23 cellular contexts compared by ENCODE assay signal in genomic region chr16:272633-273546, GRCh38. TPM values are rescaled to one million over a fixed set of nuclear protein-coding genes. Genes with fewer than 3 reads are reported as not detected.
"Had no signal": no experiment of that assay in that cellular context is flagged by ENCODE, and none has a peak within 500 bp of the region (broad histone marks: within the 10 kb centered on the region; RNA-seq: fewer than 3 reads in every experiment).

No MANE protein-coding gene starts in this region.

- DNase-seq: activated CD4-positive, alpha-beta T cell treated with anti-CD3 and anti-CD28 coated beads, Interleukin-2, amount 10 ng/mL, durations not matched to agents 24 days and 14 days; activated CD8-positive, alpha-beta T cell treated with anti-CD3 and anti-CD28 coated beads for 36 hours; activated naive CD4-positive, alpha-beta T cell treated with Interleukin-2 at 50 U/mL for 16 hours; activated naive CD8-positive, alpha-beta T cell treated with anti-CD3 and anti-CD28 coated beads, Interleukin-2, amount 50 U/mL, for 24 hours; activated T-cell treated with anti-CD3 and anti-CD28 coated beads, Interleukin-2, amount 50 U/mL, for 24 hours; anterior cingulate cortex; endodermal cell; foreskin keratinocyte; hypothalamus; islet precursor cell; left ventricle myocardium inferior; stimulated activated CD4-positive, alpha-beta T cell treated with anti-CD3 and anti-CD28 coated beads, Interleukin-4, amount 100 ng/mL, for 24 hours; T-helper 9 cell had no signal

- H3K4me2 ChIP-seq: smooth muscle cell had no signal

- H3K9me3 Mint-ChIP-seq: activated CD4-positive, alpha-beta T cell treated with anti-CD3 and anti-CD28 coated beads, Interleukin-2, amount 10 ng/mL, durations not matched to agents 24 days and 14 days; activated CD8-positive, alpha-beta T cell treated with anti-CD3 and anti-CD28 coated beads for 36 hours; activated naive CD8-positive, alpha-beta T cell treated with anti-CD3 and anti-CD28 coated beads, Interleukin-2, amount 50 U/mL, for 24 hours; activated T-cell treated with anti-CD3 and anti-CD28 coated beads, Interleukin-2, amount 50 U/mL, for 24 hours; activated T-helper 2 cell treated with anti-CD3 and anti-CD28 coated beads, Interferon-gamma antibody, Interleukin-2, Interleukin-4, amounts not matched to agents 10 μg/mL and 5 μg/mL and 100 μg/mL, durations not matched to agents 14 hours and 24 hours and 36 hours; central memory CD8-positive, alpha-beta T cell; endodermal cell; stimulated activated effector memory CD8-positive, alpha-beta T cell treated with anti-CD3 and anti-CD28 coated beads, Interleukin-12 subunit alpha, Interleukin-12 subunit beta, amount 100 ng/mL, for 72 hours had no signal

- H3K27ac ChIP-seq: colonic mucosa, epithelial cell of prostate, foreskin keratinocyte, left ventricle myocardium inferior, prostate gland, thoracic aorta had no signal

- H3K9me3 ChIP-seq: colonic mucosa, left ventricle myocardium inferior, prostate gland, thoracic aorta had no signal

- H3K4me1 ChIP-seq: foreskin keratinocyte had no signal

- H3K36me3 Mint-ChIP-seq: stimulated activated effector memory CD8-positive, alpha-beta T cell treated with anti-CD3 and anti-CD28 coated beads, Interleukin-12 subunit alpha, Interleukin-12 subunit beta, amount 100 ng/mL, for 72 hours had no signal

- H3K36me3 ChIP-seq: colonic mucosa, left ventricle myocardium inferior, prostate gland, thoracic aorta had no signal

- H3K27me3 Mint-ChIP-seq: central memory CD8-positive, alpha-beta T cell had no signal

- H3K4me1 Mint-ChIP-seq: activated CD4-positive, alpha-beta T cell treated with anti-CD3 and anti-CD28 coated beads, Interleukin-2, amount 10 ng/mL, durations not matched to agents 24 days and 14 days; central memory CD8-positive, alpha-beta T cell; endodermal cell had no signal

- H3K4me3 ChIP-seq: colonic mucosa, left ventricle myocardium inferior, prostate gland, smooth muscle cell, thoracic aorta had no signal

- H3K4me3 Mint-ChIP-seq: activated CD4-positive, alpha-beta T cell treated with anti-CD3 and anti-CD28 coated beads, Interleukin-2, amount 10 ng/mL, durations not matched to agents 24 days and 14 days; activated CD8-positive, alpha-beta T cell treated with anti-CD3 and anti-CD28 coated beads for 36 hours; activated naive CD8-positive, alpha-beta T cell treated with anti-CD3 and anti-CD28 coated beads, Interleukin-2, amount 50 U/mL, for 24 hours; activated T-cell treated with anti-CD3 and anti-CD28 coated beads, Interleukin-2, amount 50 U/mL, for 24 hours; central memory CD8-positive, alpha-beta T cell; endodermal cell; stimulated activated effector memory CD8-positive, alpha-beta T cell treated with anti-CD3 and anti-CD28 coated beads, Interleukin-12 subunit alpha, Interleukin-12 subunit beta, amount 100 ng/mL, for 72 hours had no signal

- H3K27ac Mint-ChIP-seq: activated CD8-positive, alpha-beta T cell treated with anti-CD3 and anti-CD28 coated beads for 36 hours; activated naive CD8-positive, alpha-beta T cell treated with anti-CD3 and anti-CD28 coated beads, Interleukin-2, amount 50 U/mL, for 24 hours; activated T-cell treated with anti-CD3 and anti-CD28 coated beads, Interleukin-2, amount 50 U/mL, for 24 hours; activated T-helper 2 cell treated with anti-CD3 and anti-CD28 coated beads, Interferon-gamma antibody, Interleukin-2, Interleukin-4, amounts not matched to agents 10 μg/mL and 5 μg/mL and 100 μg/mL, durations not matched to agents 14 hours and 24 hours and 36 hours; endodermal cell; stimulated activated effector memory CD8-positive, alpha-beta T cell treated with anti-CD3 and anti-CD28 coated beads, Interleukin-12 subunit alpha, Interleukin-12 subunit beta, amount 100 ng/mL, for 72 hours had no signal

- ATAC-seq: activated CD8-positive, alpha-beta T cell treated with anti-CD3 and anti-CD28 coated beads for 36 hours; activated naive CD8-positive, alpha-beta T cell treated with anti-CD3 and anti-CD28 coated beads, Interleukin-2, amount 50 U/mL, for 24 hours; stimulated activated effector memory CD8-positive, alpha-beta T cell treated with anti-CD3 and anti-CD28 coated beads, Interleukin-12 subunit alpha, Interleukin-12 subunit beta, amount 100 ng/mL, for 72 hours had no signal

RNA-seq across cellular contexts. Expression of gene RGS11, which starts 2.9 kb away (rescaled TPM):
- total RNA-seq: activated CD8-positive, alpha-beta T cell treated with anti-CD3 and anti-CD28 coated beads for 36 hours; foreskin keratinocyte had no signal

RNA-seq across cellular contexts. Expression of gene ARHGDIG, which starts 7.5 kb away (rescaled TPM):
- total RNA-seq: activated CD4-positive, alpha-beta T cell treated with anti-CD3 and anti-CD28 coated beads, Interleukin-2, amount 10 ng/mL, durations not matched to agents 24 days and 14 days; activated CD8-positive, alpha-beta T cell treated with anti-CD3 and anti-CD28 coated beads for 36 hours; foreskin keratinocyte; thoracic aorta; ureter had no signal
- polyA plus RNA-seq: foreskin keratinocyte had no signal

RNA-seq across cellular contexts. Expression of gene PDIA2, which starts 10.1 kb away (rescaled TPM):
- total RNA-seq: activated CD4-positive, alpha-beta T cell treated with anti-CD3 and anti-CD28 coated beads, Interleukin-2, amount 10 ng/mL, durations not matched to agents 24 days and 14 days; activated CD8-positive, alpha-beta T cell treated with anti-CD3 and anti-CD28 coated beads for 36 hours; activated T-helper 2 cell treated with anti-CD3 and anti-CD28 coated beads, Interferon-gamma antibody, Interleukin-2, Interleukin-4, amounts not matched to agents 10 μg/mL and 5 μg/mL and 100 μg/mL, durations not matched to agents 14 hours and 24 hours and 36 hours; osteocyte; ureter had no signal
